28 cellular contexts compared by ENCODE assay signal in the genomic region with DNA sequence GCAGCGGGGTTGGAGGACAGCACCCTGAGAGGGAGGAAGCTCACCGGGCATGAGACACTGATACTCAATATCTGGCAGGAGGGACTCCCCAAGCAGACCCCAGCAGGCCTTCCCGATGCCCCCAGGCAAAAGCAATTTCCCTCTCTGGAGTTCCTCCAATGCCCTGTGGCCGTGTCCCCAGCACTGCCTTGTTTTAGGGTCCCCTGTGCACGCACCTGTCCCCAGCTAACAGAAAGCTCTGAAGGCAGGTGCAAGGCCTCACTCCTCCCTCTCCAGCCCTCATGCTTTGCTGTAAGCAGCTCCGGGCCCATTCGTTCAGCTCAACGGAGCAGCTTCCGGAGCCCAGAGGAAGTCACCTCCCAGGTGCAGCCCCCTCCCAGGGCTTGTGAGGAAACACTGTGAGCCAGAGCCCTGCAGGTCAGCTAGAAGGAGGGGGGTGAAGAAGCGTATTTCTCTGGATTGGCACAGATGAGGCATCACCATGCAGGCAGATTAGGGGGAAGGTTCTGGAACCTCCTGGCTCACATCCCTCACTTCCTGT. TPM values are rescaled to one million over a fixed set of nuclear protein-coding genes. Genes with fewer than 3 reads are reported as not detected.
DNase-seq lines count a peak whose midpoint lies in the region; ATAC-seq and TF ChIP-seq lines count a peak whose summit lies in the region.
"Had no signal": no experiment of that assay in that cellular context is flagged by ENCODE, and none has a peak within 500 bp of the region (broad histone marks: within the 10 kb centered on the region; RNA-seq: fewer than 3 reads in every experiment).

No MANE protein-coding gene starts in this region.

- H4K91ac ChIP-seq in neuronal stem cell (ENCODE audit: low read depth, low read length, poor library complexity): no peak overlapping the region

- H3K9me3 ChIP-seq in DOHH2 (ENCODE audit: control insufficient read depth, insufficient read depth, low read length) (no peaks in the 10 kb centered on the region), neuronal stem cell (replicated peaks in 1 of 2; ENCODE audit: control insufficient read depth in 2 of 2, insufficient read depth in 1 of 2, low read depth in 1 of 2, low read length in 2 of 2) (peaks cover 0 to 2% of the 10 kb centered on the region in 2 donors)
- H3K9me3 ChIP-seq: gastrocnemius medialis, mucosa of descending colon, pancreas, SK-N-SH, uterus had no signal

- H3K4me1 Mint-ChIP-seq in activated T-cell treated with anti-CD3 and anti-CD28 coated beads, Interleukin-2, amount 50 U/mL, for 24 hours (ENCODE audit: low read depth): peaks cover 2% of the 10 kb centered on the region
- peaks cover 6% of the 10 kb centered on the region for H3K4me1 Mint-ChIP-seq in activated T-cell treated with anti-CD3 and anti-CD28 coated beads, Interleukin-2, amount 50 U/mL, for 72 hours (ENCODE audit: low read depth)
- peaks cover 3 to 11% (median 4%) of the 10 kb centered on the region in 3 donors for H3K4me1 Mint-ChIP-seq in T-cell
- H3K4me1 Mint-ChIP-seq in activated CD4-positive, alpha-beta memory T cell treated with anti-CD3 and anti-CD28 coated beads, Interleukin-2, amount 10 ng/mL, durations not matched to agents 7 days and 5 days: no peaks in the 10 kb centered on the region

- POLR2A ChIA-PET in T-cell (lab: Charles Lee): interaction anchor here in 1 of 2 donors (0.6 kb wide), 1 partner anchor 71 kb away, joined by 4 read pairs; no protein-coding TSS in a partner anchor
- POLR2A ChIA-PET in activated CD4-positive, alpha-beta memory T cell treated with anti-CD3 and anti-CD28 coated beads, Interleukin-2, amount 10 ng/mL, durations not matched to agents 7 days and 5 days (lab: Charles Lee): interaction anchor here (0.7 kb wide), 2 partner anchors 46 to 50 kb away, joined by 3 read pairs; no protein-coding TSS in a partner anchor

- no peaks in the 10 kb centered on the region for H3K9me3 Mint-ChIP-seq in activated T-cell treated with anti-CD3 and anti-CD28 coated beads, Interleukin-2, amount 50 U/mL, for 24 hours
- H3K9me3 Mint-ChIP-seq in activated T-cell treated with anti-CD3 and anti-CD28 coated beads, Interleukin-2, amount 50 U/mL, for 72 hours: no peaks in the 10 kb centered on the region
- no peaks in the 10 kb centered on the region for H3K9me3 Mint-ChIP-seq in T-cell
- H3K9me3 Mint-ChIP-seq in activated CD4-positive, alpha-beta memory T cell treated with anti-CD3 and anti-CD28 coated beads, Interleukin-2, amount 10 ng/mL, durations not matched to agents 7 days and 5 days: no peaks in the 10 kb centered on the region
- H3K9me3 Mint-ChIP-seq: CD8-positive, alpha-beta memory T cell; IgD-negative memory B cell had no signal

- H3K4me1 ChIP-seq in DOHH2 (ENCODE audit: control insufficient read depth, low read length) (peaks cover 59% of the 10 kb centered on the region), neuronal stem cell (ENCODE audit: control insufficient read depth in 2 of 2, insufficient read depth in 1 of 2, low read depth in 1 of 2, low read length in 2 of 2) (peaks cover 6 to 9% of the 10 kb centered on the region in 2 donors)
- H3K4me1 ChIP-seq: gastrocnemius medialis had no signal

- no peaks in the 10 kb centered on the region for H3K27me3 Mint-ChIP-seq in activated T-cell treated with anti-CD3 and anti-CD28 coated beads, Interleukin-2, amount 50 U/mL, for 24 hours
- no peaks in the 10 kb centered on the region for H3K27me3 Mint-ChIP-seq in activated T-cell treated with anti-CD3 and anti-CD28 coated beads, Interleukin-2, amount 50 U/mL, for 72 hours (ENCODE audit: low read depth)
- H3K27me3 Mint-ChIP-seq in T-cell: no peaks in the 10 kb centered on the region
- peaks cover 2% of the 10 kb centered on the region for H3K27me3 Mint-ChIP-seq in activated CD4-positive, alpha-beta memory T cell treated with anti-CD3 and anti-CD28 coated beads, Interleukin-2, amount 10 ng/mL, durations not matched to agents 7 days and 5 days

- no peak for TF ChIP-seq CTCF in DOHH2 (IDR thresholded peaks at IDR 0.05; ENCODE audit: low read depth, low read length, poor library complexity, severe bottlenecking)

- H3K27ac ChIP-seq in DOHH2 (ENCODE audit: low read depth, low read length) (peak overlapping the region; percentile 77), neuronal stem cell (replicated peaks; ENCODE audit: low read length) (no peak overlapping the region)
- H3K27ac ChIP-seq: cardiac muscle cell, gastrocnemius medialis, pancreas, uterus had no signal

- H3K14ac ChIP-seq in neuronal stem cell (ENCODE audit: low read length): no peak overlapping the region

- peak overlapping the region; percentile 99 for H2BK12ac ChIP-seq in neuronal stem cell (ENCODE audit: low read length)

- H3K79me2 ChIP-seq in DOHH2 (ENCODE audit: control insufficient read depth, low read length): peaks cover 7% of the 10 kb centered on the region; the same call in 1 of the 2 replicates

- peak overlapping the region; percentile 67 for H3K23ac ChIP-seq in neuronal stem cell (ENCODE audit: low read depth, low read length, poor library complexity)

- no peaks in the 10 kb centered on the region for H3K79me1 ChIP-seq in neuronal stem cell (ENCODE audit: low read depth, low read length)

- H4K8ac ChIP-seq in neuronal stem cell (ENCODE audit: low read depth, low read length): no peak overlapping the region

- peak overlapping the region; percentile 88 for H2BK120ac ChIP-seq in neuronal stem cell (ENCODE audit: low read depth, low read length)

- WGBS in neuronal stem cell (ENCODE audit: extremely low coverage in 2 of 2, insufficient read length in 2 of 2, insufficient replicate concordance in 1 of 2), 2 donors: no CpG with 5 or more reads among the region's 10 CpGs

- H3K36me3 ChIP-seq in DOHH2 (ENCODE audit: control insufficient read depth, low read length) (no peaks in the 10 kb centered on the region), neuronal stem cell (replicated peaks in 1 of 2; ENCODE audit: control insufficient read depth in 2 of 2, insufficient read depth in 2 of 2, low read length in 2 of 2) (no peaks in the 10 kb centered on the region)
- H3K36me3 ChIP-seq: cardiac muscle cell, gastrocnemius medialis, pancreas, uterus had no signal

- H2AK5ac ChIP-seq in neuronal stem cell (ENCODE audit: low read depth, low read length): peak overlapping the region; percentile 24

- peak overlapping the region; percentile 32 for H2BK15ac ChIP-seq in neuronal stem cell (ENCODE audit: low read length)

- no peak overlapping the region for H3K4me3 Mint-ChIP-seq in activated T-cell treated with anti-CD3 and anti-CD28 coated beads, Interleukin-2, amount 50 U/mL, for 24 hours
- no peak overlapping the region for H3K4me3 Mint-ChIP-seq in activated T-cell treated with anti-CD3 and anti-CD28 coated beads, Interleukin-2, amount 50 U/mL, for 72 hours
- peak overlapping the region in 1 of 3 donors; percentile 27 for H3K4me3 Mint-ChIP-seq in T-cell
- no peak overlapping the region for H3K4me3 Mint-ChIP-seq in activated CD4-positive, alpha-beta memory T cell treated with anti-CD3 and anti-CD28 coated beads, Interleukin-2, amount 10 ng/mL, durations not matched to agents 7 days and 5 days
- H3K4me3 Mint-ChIP-seq: CD8-positive, alpha-beta memory T cell; IgD-negative memory B cell had no signal

- peak overlapping the region; percentile 76 for H2BK5ac ChIP-seq in neuronal stem cell (ENCODE audit: low read length)

- ATAC-seq in activated T-cell treated with anti-CD3 and anti-CD28 coated beads, Interleukin-2, amount 50 U/mL, for 72 hours (replicated peaks in 1 of 2): no peak
- peak in 3 of 4 experiments; percentile 27 to 44 (median 43) for ATAC-seq in T-cell (replicated peaks in 1 of 4)
- ATAC-seq: gastrocnemius medialis, left colon, mucosa of descending colon, Panc1, pancreas had no signal

- H3K9me2 ChIP-seq in DOHH2 (replicated peaks; ENCODE audit: control insufficient read depth, low read length): no peaks in the 10 kb centered on the region
- H3K9me2 ChIP-seq: SK-N-SH had no signal

- H4K20me1 ChIP-seq in DOHH2 (ENCODE audit: control insufficient read depth, insufficient read depth, low read depth, low read length): no peaks in the 10 kb centered on the region

- DNase-seq in activated T-cell treated with anti-CD3 and anti-CD28 coated beads, Interleukin-2, amount 50 U/mL, for 24 hours: peak; percentile 39
- no peak for DNase-seq in activated T-cell treated with anti-CD3 and anti-CD28 coated beads, Interleukin-2, amount 50 U/mL, for 72 hours
- DNase-seq in T-cell: peak in 3 of 34 experiments; percentile 4 to 9 (median 4)
- no peak for DNase-seq in neuronal stem cell (ENCODE audit: low spot score)
- DNase-seq in activated CD4-positive, alpha-beta memory T cell treated with anti-CD3 and anti-CD28 coated beads, Interleukin-2, amount 10 ng/mL, durations not matched to agents 7 days and 5 days: no peak
- DNase-seq in H4 (ENCODE audit: low spot score): no peak
- DNase-seq in SIG-M5 treated with dmso at 0.1 percent for 504 hours (lab: John Stamatoyannopoulos, UW; ENCODE audit: unreplicated experiment): no peak
- DNase-seq: activated CD4-positive, alpha-beta T cell treated with anti-CD3 and anti-CD28 coated beads for 4 hours; activated T-cell treated with anti-CD3 and anti-CD28 coated beads, Interleukin-2, amount 50 U/mL, for 1 hour; amniotic stem cell; EL; gastrocnemius medialis; H7; MM.1S; NCI-H2029 treated with DMSO at 0.1 percent for 48 hours; NCI-H526 treated with DMSO at 0.1 percent for 48 hours; pancreas; SK-N-SH; stimulated activated CD4-positive, alpha-beta T cell treated with anti-CD3 and anti-CD28 coated beads, Interleukin-2, amount 100 ng/mL, for 48 hours; T1000; uterus had no signal

- peak overlapping the region; percentile 87 for H3K18ac ChIP-seq in neuronal stem cell (ENCODE audit: low read length)

- no peak overlapping the region for H3K9ac ChIP-seq in neuronal stem cell (ENCODE audit: low read depth, low read length, poor library complexity)
- H3K9ac ChIP-seq: SK-N-SH had no signal

- H3F3A ChIP-seq in DOHH2 (ENCODE audit: control insufficient read depth, insufficient read depth): peaks cover 10% of the 10 kb centered on the region

- no peaks in the 10 kb centered on the region for H3K27me3 ChIP-seq in DOHH2 (ENCODE audit: control insufficient read depth, low read length)
- H3K27me3 ChIP-seq in neuronal stem cell (ENCODE audit: control insufficient read depth in 3 of 3, insufficient read depth in 3 of 3, low read depth in 1 of 3, low read length in 3 of 3): no peaks in the 10 kb centered on the region
- H3K27me3 ChIP-seq: cardiac muscle cell, gastrocnemius medialis, pancreas, uterus had no signal

- peak overlapping the region; percentile 28 for H3K27ac Mint-ChIP-seq in activated T-cell treated with anti-CD3 and anti-CD28 coated beads, Interleukin-2, amount 50 U/mL, for 24 hours
- no peak overlapping the region for H3K27ac Mint-ChIP-seq in activated T-cell treated with anti-CD3 and anti-CD28 coated beads, Interleukin-2, amount 50 U/mL, for 72 hours
- H3K27ac Mint-ChIP-seq in T-cell: peak overlapping the region in 1 of 2 donors; percentile 28
- H3K27ac Mint-ChIP-seq in activated CD4-positive, alpha-beta memory T cell treated with anti-CD3 and anti-CD28 coated beads, Interleukin-2, amount 10 ng/mL, durations not matched to agents 7 days and 5 days: no peak overlapping the region
- H3K27ac Mint-ChIP-seq: CD8-positive, alpha-beta memory T cell had no signal

- CTCF ChIA-PET in T-cell (lab: Charles Lee): interaction anchor here in 1 of 2 donors (0.8 kb wide), 1 partner anchor 27 kb away, joined by 3 read pairs; no protein-coding TSS in a partner anchor
- CTCF ChIA-PET in activated CD4-positive, alpha-beta memory T cell treated with anti-CD3 and anti-CD28 coated beads, Interleukin-2, amount 10 ng/mL, durations not matched to agents 7 days and 5 days (lab: Charles Lee): interaction anchor here (0.7 kb wide), 1 partner anchor 906 kb away, joined by 5 read pairs; no protein-coding TSS in a partner anchor

- no peak overlapping the region for H2AFZ ChIP-seq in neuronal stem cell (ENCODE audit: low read length)

- H3K36me3 Mint-ChIP-seq in activated T-cell treated with anti-CD3 and anti-CD28 coated beads, Interleukin-2, amount 50 U/mL, for 24 hours (ENCODE audit: low read depth): no peaks in the 10 kb centered on the region
- no peaks in the 10 kb centered on the region for H3K36me3 Mint-ChIP-seq in activated T-cell treated with anti-CD3 and anti-CD28 coated beads, Interleukin-2, amount 50 U/mL, for 72 hours (ENCODE audit: insufficient read depth in 2 of 2)
- H3K36me3 Mint-ChIP-seq in T-cell: no peaks in the 10 kb centered on the region
- H3K36me3 Mint-ChIP-seq in activated CD4-positive, alpha-beta memory T cell treated with anti-CD3 and anti-CD28 coated beads, Interleukin-2, amount 10 ng/mL, durations not matched to agents 7 days and 5 days (ENCODE audit: low read depth): no peaks in the 10 kb centered on the region
- H3K36me3 Mint-ChIP-seq: CD8-positive, alpha-beta memory T cell; IgD-negative memory B cell had no signal

- peak overlapping the region; percentile 71 for H3K4me3 ChIP-seq in DOHH2 (ENCODE audit: low read length)
- no peak overlapping the region for H3K4me3 ChIP-seq in neuronal stem cell (ENCODE audit: low read length in 2 of 2)
- H3K4me3 ChIP-seq: cardiac muscle cell, gastrocnemius medialis, mucosa of descending colon, pancreas, uterus had no signal

- no peak overlapping the region for H3K4ac ChIP-seq in neuronal stem cell (ENCODE audit: low read length)

- H3K4me2 ChIP-seq in DOHH2 (ENCODE audit: low read length) (peak overlapping the region; percentile 85), neuronal stem cell (ENCODE audit: insufficient read depth, low read length, poor library complexity, severe bottlenecking) (no peak overlapping the region)
- H3K4me2 ChIP-seq: SK-N-SH had no signal

RNA-seq across cellular contexts. Expression of gene ID2, which starts 50.3 kb away (rescaled TPM):
- total RNA-seq in activated T-cell treated with anti-CD3 and anti-CD28 coated beads, Interleukin-2, amount 50 U/mL, for 72 hours: 100 to 1,000 TPM; 223 to 250 TPM
- 100 to 1,000 TPM in 2 of 5 donors, 10 to 100 TPM in 3; 55.5 to 153 (median 71.1) TPM for total RNA-seq in T-cell
- polyA plus RNA-seq in neuronal stem cell (2013, experiment 1 of 2): 252 TPM
- polyA plus RNA-seq in neuronal stem cell (2013, experiment 2 of 2): 263 TPM
- total RNA-seq in activated CD4-positive, alpha-beta memory T cell treated with anti-CD3 and anti-CD28 coated beads, Interleukin-2, amount 10 ng/mL, durations not matched to agents 7 days and 5 days: 100 to 1,000 TPM; 299 to 324 TPM
- 57.8 and 80.4 TPM in 2 replicates for total RNA-seq in H4 (2014; rRNA removed; shearing (Covaris generic))

Comparison
In these comparisons a context has a peak if more than half of its experiments do, and no peak if none do; other contexts are left out.
1. ATAC-seq: peak in T-cell (3 of 4); none in activated T-cell treated with anti-CD3 and anti-CD28 coated beads, Interleukin-2, amount 50 U/mL, for 72 hours (0 of 2).